Comparison of ENCODE assay signal across 9 cellular contexts in the genomic region with DNA sequence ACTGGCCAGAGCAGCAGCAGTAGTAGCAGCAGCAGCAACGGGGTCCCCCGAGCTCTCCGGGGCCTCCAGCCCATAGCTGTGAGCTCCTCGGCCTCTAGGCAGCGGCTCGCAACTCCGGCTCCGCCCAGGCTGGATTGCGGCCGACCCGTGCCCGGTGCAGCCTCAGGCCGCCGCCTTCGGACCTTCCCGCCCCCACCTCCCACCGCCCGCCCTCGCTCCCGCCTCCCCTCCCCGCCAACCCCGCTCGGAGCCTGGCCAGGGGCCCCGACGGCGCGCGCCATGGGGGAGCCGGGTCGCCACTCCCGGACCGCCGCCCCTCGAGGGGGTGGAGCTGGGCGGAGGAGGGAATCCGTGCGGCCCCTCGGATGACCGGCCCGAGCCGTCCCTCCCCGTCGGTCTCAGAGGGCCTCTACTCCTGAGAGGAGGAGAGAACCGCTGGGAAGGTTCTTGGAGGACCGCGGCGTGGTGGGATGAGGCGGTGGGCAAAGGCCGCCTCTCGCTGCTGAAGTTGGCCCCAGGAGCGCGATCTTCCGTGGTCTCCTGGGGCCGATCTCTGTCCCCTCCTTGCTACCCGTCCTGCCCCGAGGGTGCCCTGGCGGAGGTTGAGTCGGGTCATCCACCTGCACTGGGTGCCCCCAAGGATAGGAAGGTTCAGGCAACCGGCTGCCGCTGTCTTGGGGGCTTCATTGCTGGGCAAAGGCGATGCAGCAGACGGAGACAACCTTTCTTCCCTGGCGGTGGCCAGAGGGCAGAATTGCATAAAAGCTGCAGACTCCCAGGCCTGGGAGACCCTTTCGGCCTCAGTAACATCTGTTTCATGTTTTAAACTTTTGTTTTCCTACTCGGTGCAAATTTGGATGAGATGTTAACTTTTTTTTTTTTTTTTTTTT. TPM values are rescaled to one million over a fixed set of nuclear protein-coding genes. Genes with fewer than 3 reads are reported as not detected.
DNase-seq lines count a peak whose midpoint lies in the region; ATAC-seq and TF ChIP-seq lines count a peak whose summit lies in the region.
"Had no signal": no experiment of that assay in that cellular context is flagged by ENCODE, and none has a peak within 500 bp of the region (broad histone marks: within the 10 kb centered on the region; RNA-seq: fewer than 3 reads in every experiment).

A gene with protein sequence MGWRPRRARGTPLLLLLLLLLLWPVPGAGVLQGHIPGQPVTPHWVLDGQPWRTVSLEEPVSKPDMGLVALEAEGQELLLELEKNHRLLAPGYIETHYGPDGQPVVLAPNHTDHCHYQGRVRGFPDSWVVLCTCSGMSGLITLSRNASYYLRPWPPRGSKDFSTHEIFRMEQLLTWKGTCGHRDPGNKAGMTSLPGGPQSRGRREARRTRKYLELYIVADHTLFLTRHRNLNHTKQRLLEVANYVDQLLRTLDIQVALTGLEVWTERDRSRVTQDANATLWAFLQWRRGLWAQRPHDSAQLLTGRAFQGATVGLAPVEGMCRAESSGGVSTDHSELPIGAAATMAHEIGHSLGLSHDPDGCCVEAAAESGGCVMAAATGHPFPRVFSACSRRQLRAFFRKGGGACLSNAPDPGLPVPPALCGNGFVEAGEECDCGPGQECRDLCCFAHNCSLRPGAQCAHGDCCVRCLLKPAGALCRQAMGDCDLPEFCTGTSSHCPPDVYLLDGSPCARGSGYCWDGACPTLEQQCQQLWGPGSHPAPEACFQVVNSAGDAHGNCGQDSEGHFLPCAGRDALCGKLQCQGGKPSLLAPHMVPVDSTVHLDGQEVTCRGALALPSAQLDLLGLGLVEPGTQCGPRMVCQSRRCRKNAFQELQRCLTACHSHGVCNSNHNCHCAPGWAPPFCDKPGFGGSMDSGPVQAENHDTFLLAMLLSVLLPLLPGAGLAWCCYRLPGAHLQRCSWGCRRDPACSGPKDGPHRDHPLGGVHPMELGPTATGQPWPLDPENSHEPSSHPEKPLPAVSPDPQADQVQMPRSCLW (minus strand): TSS at position 80 of the 890 bp plus-strand sequence. CDS start 6 bp downstream, at position 74.

- no peaks in the 10 kb centered on the region for H3K9me3 Mint-ChIP-seq in Calu3 (ENCODE audit: low read depth, unreplicated experiment)

- peaks cover 43% of the 10 kb centered on the region for H3K4me1 ChIP-seq in hepatocyte (ENCODE audit: insufficient read depth)
- peaks cover 5% of the 10 kb centered on the region for H3K4me1 ChIP-seq in prostate gland (replicated peaks)
- H3K4me1 ChIP-seq in Karpas-422 (ENCODE audit: low read length) = no peaks in the 10 kb centered on the region

- no peaks in the 10 kb centered on the region for H3K9me3 ChIP-seq in hepatocyte (ENCODE audit: low read depth)
- no peaks in the 10 kb centered on the region for H3K9me3 ChIP-seq in prostate gland
- no peaks in the 10 kb centered on the region for H3K9me3 ChIP-seq in Karpas-422 (ENCODE audit: low read length)
- H3K9me3 ChIP-seq: HAP-1 had no signal

- peak within 1 kb of the TSS; percentile 46 for H3K4me3 Mint-ChIP-seq in Calu3 (ENCODE audit: low read depth, unreplicated experiment)

- H3K27ac Mint-ChIP-seq in Calu3 (ENCODE audit: unreplicated experiment) = no peak within 1 kb of the TSS

- in situ Hi-C loops in astrocyte of the cerebellum (cut with HindIII; ENCODE audit: low sequenced_read_pairs) = no loop called here

- TF ChIP-seq POLR2A in prostate gland (IDR thresholded peaks at IDR 0.05) = no peak

- no peaks in the 10 kb centered on the region for H3K9me2 ChIP-seq in hepatocyte (replicated peaks; ENCODE audit: insufficient read depth)
- H3K9me2 ChIP-seq in Karpas-422 (replicated peaks; ENCODE audit: insufficient read depth, low read length) = no peaks in the 10 kb centered on the region

- peak within 1 kb of the TSS; percentile 63 for H2AFZ ChIP-seq in hepatocyte
- H2AFZ ChIP-seq in Karpas-422 (ENCODE audit: low read length) = no peak within 1 kb of the TSS

- H3K27me3 ChIP-seq in hepatocyte (peaks cover 16% of the 10 kb centered on the region), prostate gland (replicated peaks; ENCODE audit: insufficient read depth) (peaks cover 3% of the 10 kb centered on the region), Karpas-422 (ENCODE audit: low read length) (no peaks in the 10 kb centered on the region)

- 14% methylated on average over 32 of the region's 65 CpGs for WGBS in hepatocyte (ENCODE audit: low lambda C conversion rate, missing lambda C conversion rate)
- WGBS in prostate gland = 11% methylated on average over 53 of the region's 65 CpGs

- intact Hi-C loops in Calu3 (cut with micrococcal nuclease; ENCODE audit: unreplicated experiment) = no loop called here
- intact Hi-C loops in prostate gland (cut with DNase I) = no loop called here

- no peak within 1 kb of the TSS for H3K9ac ChIP-seq in Karpas-422 (ENCODE audit: low read length)

- H3K4me2 ChIP-seq in hepatocyte = peak within 1 kb of the TSS; percentile 90
- no peak within 1 kb of the TSS for H3K4me2 ChIP-seq in Karpas-422 (ENCODE audit: low read depth, low read length, poor library complexity, severe bottlenecking)

- peak within 1 kb of the TSS; percentile 48 for H3K4me3 ChIP-seq in astrocyte of the cerebellum (ENCODE audit: low read depth, low read length)
- peak within 1 kb of the TSS; percentile 33 for H3K4me3 ChIP-seq in hepatocyte
- H3K4me3 ChIP-seq in prostate gland = peak within 1 kb of the TSS; percentile 34
- no peak within 1 kb of the TSS for H3K4me3 ChIP-seq in Karpas-422 (ENCODE audit: low read length)
- H3K4me3 ChIP-seq: HAP-1 had no signal

- DNase-seq in Calu3 = peak; percentile 4
- DNase-seq in astrocyte of the cerebellum (ENCODE audit: low read depth) = no peak
- DNase-seq in hepatocyte (ENCODE audit: low spot score) = peak; percentile 40
- DNase-seq in prostate gland (ENCODE audit: low spot score) = no peak
- DNase-seq in activated gamma-delta T cell treated with Interleukin-2 at 50 U/mL for 16 hours = no peak
- no peak for DNase-seq in Ammon's horn (ENCODE audit: low spot score)
- no peak for DNase-seq in Karpas-422

- H3K79me2 ChIP-seq in hepatocyte = no peaks in the 10 kb centered on the region
- no peaks in the 10 kb centered on the region for H3K79me2 ChIP-seq in Karpas-422 (ENCODE audit: low read length)

- H3K27ac ChIP-seq in hepatocyte (peak within 1 kb of the TSS; percentile 55), prostate gland (peak within 1 kb of the TSS; percentile 69 to 76), Karpas-422 (ENCODE audit: low read length) (no peak within 1 kb of the TSS)

- no peaks in the 10 kb centered on the region for H3K4me1 Mint-ChIP-seq in Calu3 (ENCODE audit: low read depth, unreplicated experiment)

- H4K20me1 ChIP-seq in hepatocyte (ENCODE audit: insufficient read depth, poor library complexity, severe bottlenecking) (no peaks in the 10 kb centered on the region), Karpas-422 (ENCODE audit: insufficient read depth, low read depth, low read length) (no peaks in the 10 kb centered on the region)

- no peaks in the 10 kb centered on the region for H3K36me3 Mint-ChIP-seq in Calu3 (ENCODE audit: insufficient read depth, unreplicated experiment)

- TF ChIP-seq CTCF in Calu3 (IDR thresholded peaks at IDR 0.05; ENCODE audit: unreplicated experiment) (no peak), astrocyte of the cerebellum (IDR thresholded peaks at IDR 0.05; ENCODE audit: low read depth, low read length, missing control alignments) (no peak), hepatocyte (IDR thresholded peaks at IDR 0.05; ENCODE audit: poor library complexity) (no peak), prostate gland (IDR thresholded peaks at IDR 0.05) (no peak)

- CTCF ChIA-PET in Calu3 (lab: Charles Lee) = no interaction called here

- H3K36me3 ChIP-seq in hepatocyte (replicated peaks; ENCODE audit: insufficient read depth, low read depth) (no peaks in the 10 kb centered on the region), prostate gland (no peaks in the 10 kb centered on the region), Karpas-422 (ENCODE audit: insufficient read depth, low read length) (no peaks in the 10 kb centered on the region)
- H3K36me3 ChIP-seq: HAP-1 had no signal

- no peak for ATAC-seq in GM21737 (IDR thresholded peaks at IDR 0.05; ENCODE audit: unreplicated experiment)

- BruUV-seq in Calu3 (replicated peaks; lab: Mats Ljungman, UMichigan) = no TSS peak

- peaks cover 81% of the 10 kb centered on the region for H3K27me3 Mint-ChIP-seq in Calu3 (ENCODE audit: unreplicated experiment)

RNA-seq across cellular contexts. Expression of the gene that starts here (rescaled TPM):
- total RNA-seq in Calu3 (2022) (not detected in 2 replicates), hepatocyte (14.8 and 18.9 TPM in 2 replicates), prostate gland (10 to 100 TPM; 18.2 to 38.3 TPM)
- 41.6 and 54.8 TPM in 2 replicates for polyA plus RNA-seq in hepatocyte
- not detected in 2 replicates for total RNA-seq in Karpas-422 (2014; rRNA removed; shearing (Covaris generic); ENCODE audit: low replicate concordance)

Comparison
In these comparisons a context has a peak if more than half of its experiments do, and no peak if none do; other contexts are left out.
1. RNA of the gene that starts here (total RNA-seq): 18.2 to 38.3 TPM in prostate gland and 14.8 to 18.9 TPM in hepatocyte; not detected in Calu3 and not detected in Karpas-422; every median in the first group is over 10 times any median in the second.
2. Peak in DNase-seq in Calu3; RNA of the gene not detected or under 1 TPM.